Comparison of ENCODE assay signal across 11 cellular contexts in genomic region chr13:81133066-81133465, GRCh38.
"Had no signal": no experiment of that assay in that cellular context is flagged by ENCODE, and none has a peak within 500 bp of the region (broad histone marks: within the 10 kb centered on the region; RNA-seq: fewer than 3 reads in every experiment).

No MANE protein-coding gene starts in this region.

- H3K27ac Mint-ChIP-seq: activated B cell treated with CpG ODN at 0.5 μM for 24 hours; natural killer cell; T-helper 1 cell treated with Interleukin-12 subunit alpha and Interleukin-12 subunit beta and Interleukin-4 antibody, amounts not matched to agents 30 μg/mL and 1 μg/mL, for 36 hours had no signal

- H3K4me1 Mint-ChIP-seq: activated B cell treated with CpG ODN at 0.5 μM for 24 hours, natural killer cell had no signal

- H3K4me3 ChIP-seq: cardiac muscle cell, psoas muscle had no signal

- H3K27me3 Mint-ChIP-seq: activated B cell treated with CpG ODN at 0.5 μM for 24 hours had no signal

- DNase-seq: activated B cell treated with CpG ODN at 0.5 μM for 24 hours; activated CD4-positive, alpha-beta T cell treated with anti-CD3 and anti-CD28 coated beads, Interleukin-2, amount 50 U/mL, for 1 hour; activated naive CD4-positive, alpha-beta T cell treated with anti-CD3 and anti-CD28 coated beads, Interleukin-2, amount 50 U/mL, for 16 hours; amniotic stem cell; hypothalamus; natural killer cell; psoas muscle; stimulated activated naive CD4-positive, alpha-beta T cell; trophoblast cell had no signal

- H3K36me3 Mint-ChIP-seq: natural killer cell had no signal

- H3K36me3 ChIP-seq: cardiac muscle cell had no signal

- H3K9me3 ChIP-seq: psoas muscle had no signal

- H3K4me1 ChIP-seq: psoas muscle had no signal

- H3K27ac ChIP-seq: cardiac muscle cell, psoas muscle had no signal

- H3K27me3 ChIP-seq: cardiac muscle cell had no signal

- H3K4me3 Mint-ChIP-seq: activated B cell treated with CpG ODN at 0.5 μM for 24 hours; natural killer cell; T-helper 1 cell treated with Interleukin-12 subunit alpha and Interleukin-12 subunit beta and Interleukin-4 antibody, amounts not matched to agents 30 μg/mL and 1 μg/mL, for 36 hours had no signal
